20 cellular contexts compared by ENCODE assay signal in the genomic region with DNA sequence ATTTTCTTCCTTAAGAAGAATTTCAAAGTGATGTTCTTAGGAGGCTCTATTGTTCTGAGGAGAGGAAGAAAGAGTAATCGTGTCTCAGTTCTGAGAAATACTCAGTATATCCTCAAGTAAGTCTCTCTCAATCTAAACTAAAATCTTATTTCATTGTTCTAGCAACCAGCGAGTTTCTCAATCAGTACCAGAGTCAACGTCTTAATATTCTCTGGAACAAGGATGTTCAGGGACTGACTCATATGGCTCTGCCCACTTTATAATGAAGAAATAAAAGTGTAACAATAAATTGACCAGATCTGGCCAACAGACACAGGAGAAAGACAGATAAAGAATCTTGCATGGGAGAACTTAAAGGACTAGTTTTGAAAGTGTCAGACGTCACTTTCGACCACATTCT.
DNase-seq lines count a peak whose midpoint lies in the region; ATAC-seq and TF ChIP-seq lines count a peak whose summit lies in the region.
"Had no signal": no experiment of that assay in that cellular context is flagged by ENCODE, and none has a peak within 500 bp of the region (broad histone marks: within the 10 kb centered on the region; RNA-seq: fewer than 3 reads in every experiment).

No MANE protein-coding gene starts in this region.

- no peak for TF ChIP-seq CTCF in epithelial cell of esophagus (IDR thresholded peaks at IDR 0.05; ENCODE audit: insufficient read depth, low read depth, low read length, missing control alignments)

- no peak overlapping the region for H3K4me3 ChIP-seq in epithelial cell of esophagus (ENCODE audit: low read length)
- H3K4me3 ChIP-seq: A549 had no signal

- peaks cover 16% of the 10 kb centered on the region for H3K9me3 Mint-ChIP-seq in activated T-cell treated with anti-CD3 and anti-CD28 coated beads, Interleukin-2, amount 50 U/mL, for 24 hours

- H3K4me3 Mint-ChIP-seq in activated T-cell treated with anti-CD3 and anti-CD28 coated beads, Interleukin-2, amount 50 U/mL, for 24 hours = no peak overlapping the region
- H3K4me3 Mint-ChIP-seq: CD14-positive monocyte, IgD-negative memory B cell had no signal

- peak; percentile 30 for DNase-seq in AG20443 (ENCODE audit: low spot score)
- peak; percentile 8 for DNase-seq in NCI-H226
- DNase-seq in epithelial cell of esophagus (ENCODE audit: low read depth) = peak; percentile 50
- no peak for DNase-seq in sciatic nerve (ENCODE audit: low spot score)
- DNase-seq in activated CD8-positive, alpha-beta memory T cell treated with anti-CD3 and anti-CD28 coated beads, Interleukin-2, amount 50 U/mL, for 48 hours = no peak
- no peak for DNase-seq in activated T-cell treated with anti-CD3 and anti-CD28 coated beads, Interleukin-2, amount 50 U/mL, for 24 hours
- DNase-seq: AML-193, DND-41, Kasumi-1, NCI-H1092 treated with DMSO at 0.1 percent for 48 hours, NCI-H2081 treated with DMSO at 0.1 percent for 48 hours, NCI-H510A, NCI-H748 treated with DMSO at 0.1 percent for 48 hours, OCI-M1, SHP77 treated with DMSO at 0.1 percent for 48 hours had no signal

- no peaks in the 10 kb centered on the region for H3K36me3 Mint-ChIP-seq in activated T-cell treated with anti-CD3 and anti-CD28 coated beads, Interleukin-2, amount 50 U/mL, for 24 hours (ENCODE audit: low read depth)
- H3K36me3 Mint-ChIP-seq: CD14-positive monocyte, IgD-negative memory B cell had no signal

- peak; percentile 41 for ATAC-seq in sciatic nerve
- no peak for ATAC-seq in HG03097 (IDR thresholded peaks at IDR 0.05; ENCODE audit: low FRiP score, unreplicated experiment)
- ATAC-seq: A549, SK-N-SH treated with all-trans-retinoic acid at 6 μM for 48 hours had no signal

- H3K27me3 Mint-ChIP-seq in activated T-cell treated with anti-CD3 and anti-CD28 coated beads, Interleukin-2, amount 50 U/mL, for 24 hours = no peaks in the 10 kb centered on the region
- H3K27me3 Mint-ChIP-seq: IgD-negative memory B cell had no signal

- intact Hi-C loops in sciatic nerve (cut with DNase I) = no loop called here

- no peaks in the 10 kb centered on the region for H3K4me1 Mint-ChIP-seq in activated T-cell treated with anti-CD3 and anti-CD28 coated beads, Interleukin-2, amount 50 U/mL, for 24 hours (ENCODE audit: low read depth)
- H3K4me1 Mint-ChIP-seq: CD14-positive monocyte, IgD-negative memory B cell had no signal

- H3K27ac Mint-ChIP-seq in activated T-cell treated with anti-CD3 and anti-CD28 coated beads, Interleukin-2, amount 50 U/mL, for 24 hours = no peak overlapping the region
- H3K27ac Mint-ChIP-seq: CD14-positive monocyte, IgD-negative memory B cell had no signal

Comparison
In these comparisons a context has a peak if more than half of its experiments do, and no peak if none do; other contexts are left out.
1. DNase-seq: peak in AG20443 (single experiment), NCI-H226 (single experiment) and epithelial cell of esophagus (single experiment); none in sciatic nerve (single experiment), activated CD8-positive, alpha-beta memory T cell treated with anti-CD3 and anti-CD28 coated beads, Interleukin-2, amount 50 U/mL, for 48 hours (single experiment) and activated T-cell treated with anti-CD3 and anti-CD28 coated beads, Interleukin-2, amount 50 U/mL, for 24 hours (single experiment).